Comparison of ENCODE assay signal across 9 cellular contexts in the genomic region with DNA sequence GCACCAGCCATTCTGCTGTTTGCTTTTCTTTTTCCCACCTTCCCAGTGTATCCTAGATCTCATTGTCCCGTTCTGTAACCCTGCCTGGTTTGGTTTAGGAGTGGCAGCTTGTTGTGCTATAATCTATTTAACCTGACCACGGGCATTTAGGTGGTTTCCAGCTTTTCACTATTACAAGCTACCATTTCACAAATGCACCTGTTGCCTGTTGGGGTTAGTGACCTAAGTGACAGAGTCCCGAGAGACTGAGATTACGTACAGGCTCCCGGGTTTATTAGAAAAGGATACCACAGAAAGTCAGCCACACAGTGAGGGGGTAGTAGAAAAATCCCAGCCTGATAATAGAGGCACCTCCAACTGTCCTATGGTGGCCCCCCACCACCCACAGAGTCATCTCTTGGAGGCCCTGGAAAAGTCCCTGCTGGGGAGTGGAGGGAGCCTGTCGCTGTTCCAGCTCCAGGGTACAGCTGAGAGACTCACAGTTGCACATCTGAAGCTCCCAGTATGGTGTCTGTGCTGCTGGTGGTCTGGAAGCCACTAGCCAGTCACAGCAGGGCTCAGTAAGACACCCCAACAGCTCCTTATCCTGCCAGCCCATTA. TPM values are rescaled to one million over a fixed set of nuclear protein-coding genes. Genes with fewer than 3 reads are reported as not detected.
DNase-seq lines count a peak whose midpoint lies in the region; ATAC-seq and TF ChIP-seq lines count a peak whose summit lies in the region.
"Had no signal": no experiment of that assay in that cellular context is flagged by ENCODE, and none has a peak within 500 bp of the region (broad histone marks: within the 10 kb centered on the region; RNA-seq: fewer than 3 reads in every experiment).

No MANE protein-coding gene starts in this region.

- H3K27ac ChIP-seq in SK-N-SH (ENCODE audit: low read depth in 2 of 2, low read length in 1 of 2), result no peak overlapping the region

- POLR2A ChIA-PET in SK-N-SH (lab: Yijun Ruan, JAX), result no interaction called here

- H3K4me3 Mint-ChIP-seq in activated naive CD8-positive, alpha-beta T cell treated with anti-CD3 and anti-CD28 coated beads, Interleukin-2, amount 50 U/mL, for 24 hours, result peak overlapping the region; percentile 42
- H3K4me3 Mint-ChIP-seq: H9 had no signal

- H3K9ac ChIP-seq in SK-N-SH, result no peak overlapping the region

- 89% methylated on average over 5 of the region's 6 CpGs for WGBS in SK-N-SH (ENCODE audit: low lambda C conversion rate)

- H3K27me3 Mint-ChIP-seq in activated naive CD8-positive, alpha-beta T cell treated with anti-CD3 and anti-CD28 coated beads, Interleukin-2, amount 50 U/mL, for 24 hours, result no peaks in the 10 kb centered on the region

- H3K4me2 ChIP-seq in SK-N-SH, result no peak overlapping the region

- H3K79me2 ChIP-seq in SK-N-SH (ENCODE audit: insufficient read depth), result 0 out of 2 replicates have a peak, but pooled peaks cover under 1% of the 10 kb centered on the region

- no peak overlapping the region for H2AFZ ChIP-seq in SK-N-SH (ENCODE audit: low read depth)

- no peak for TF ChIP-seq RAD21 in SK-N-SH (IDR thresholded peaks at IDR 0.05; ENCODE audit: low read length)

- H3K9me3 Mint-ChIP-seq in activated naive CD8-positive, alpha-beta T cell treated with anti-CD3 and anti-CD28 coated beads, Interleukin-2, amount 50 U/mL, for 24 hours, result peaks cover 8% of the 10 kb centered on the region
- H3K9me3 Mint-ChIP-seq: H9 had no signal

- peaks cover 5 to 21% of the 10 kb centered on the region in 2 experiments for H3K36me3 ChIP-seq in SK-N-SH (replicated peaks in 1 of 2; ENCODE audit: control insufficient read depth in 1 of 2, insufficient read depth in 2 of 2, low read length in 1 of 2)

- no peaks in the 10 kb centered on the region for H3K9me2 ChIP-seq in SK-N-SH

- H3K4me1 Mint-ChIP-seq in activated naive CD8-positive, alpha-beta T cell treated with anti-CD3 and anti-CD28 coated beads, Interleukin-2, amount 50 U/mL, for 24 hours, result peaks cover 71% of the 10 kb centered on the region

- DNase-seq in activated naive CD8-positive, alpha-beta T cell treated with anti-CD3 and anti-CD28 coated beads, Interleukin-2, amount 50 U/mL, for 24 hours, result peak; percentile 45
- no peak for DNase-seq in NCI-H82 (lab: John Stamatoyannopoulos, UW)
- DNase-seq in CD1c-positive myeloid dendritic cell (ENCODE audit: extremely low spot score), result no peak
- DNase-seq in SK-N-SH, result no peak
- DNase-seq: activated gamma-delta T cell, H9 had no signal

- peak overlapping the region; percentile 94 for H3K27ac Mint-ChIP-seq in activated naive CD8-positive, alpha-beta T cell treated with anti-CD3 and anti-CD28 coated beads, Interleukin-2, amount 50 U/mL, for 24 hours
- H3K27ac Mint-ChIP-seq: H9 had no signal

- CTCF ChIA-PET in SK-N-SH (lab: Yijun Ruan, JAX), result interaction anchor here (1.0 to 12.7 kb wide), 8 partner anchors 9 to 748 kb away, joined by 3 to 318 read pairs (median 12); a partner anchor contains a TSS

- H3K4me3 ChIP-seq in SK-N-SH (ENCODE audit: low read depth in 2 of 2, low read length in 1 of 2), result no peak overlapping the region

- no peak for TF ChIP-seq CTCF in SK-N-SH (IDR thresholded peaks at IDR 0.05)

- no peak for TF ChIP-seq EP300 in SK-N-SH (IDR thresholded peaks at IDR 0.05; ENCODE audit: borderline replicate concordance in 1 of 2, low read depth in 1 of 2, low read length in 1 of 2)

- H3K9me3 ChIP-seq in SK-N-SH, result no peaks in the 10 kb centered on the region

- ATAC-seq in GM18858 (IDR thresholded peaks at IDR 0.05; ENCODE audit: unreplicated experiment) (peak; percentile 43), GM21367 (IDR thresholded peaks at IDR 0.05; ENCODE audit: unreplicated experiment) (peak; percentile 56), HG03342 (IDR thresholded peaks at IDR 0.05; ENCODE audit: unreplicated experiment) (peak; percentile 58)
- peak; percentile 52 for ATAC-seq in activated naive CD8-positive, alpha-beta T cell treated with anti-CD3 and anti-CD28 coated beads, Interleukin-2, amount 50 U/mL, for 24 hours

- H3K36me3 Mint-ChIP-seq in activated naive CD8-positive, alpha-beta T cell treated with anti-CD3 and anti-CD28 coated beads, Interleukin-2, amount 50 U/mL, for 24 hours (ENCODE audit: low read depth), result peaks cover 61% of the 10 kb centered on the region

- H4K20me1 ChIP-seq in SK-N-SH (ENCODE audit: insufficient read depth), result no peaks in the 10 kb centered on the region

- H3F3A ChIP-seq in SK-N-SH (replicated peaks; ENCODE audit: insufficient read depth), result peaks cover 21% of the 10 kb centered on the region

- H3K4me1 ChIP-seq in SK-N-SH (ENCODE audit: control insufficient read depth in 1 of 2, insufficient read depth in 2 of 2, low read depth in 1 of 2, low read length in 1 of 2), result peaks cover 13 to 14% of the 10 kb centered on the region in 2 experiments

- no peaks in the 10 kb centered on the region for H3K27me3 ChIP-seq in SK-N-SH (ENCODE audit: insufficient read depth)

TF ChIP-seq in SK-N-SH, 30 proteins besides CTCF, POLR2A, EP300 and RAD21:
- no peak for TF ChIP-seq TCF12 (IDR thresholded peaks at IDR 0.05)
- TF ChIP-seq TAF1 (IDR thresholded peaks at IDR 0.05; ENCODE audit: borderline replicate concordance, low read depth, low read length), result no peak
- no peak for TF ChIP-seq MXI1 (IDR thresholded peaks at IDR 0.05; ENCODE audit: low read depth, low read length)
- TF ChIP-seq RCOR1 (IDR thresholded peaks at IDR 0.05; ENCODE audit: low read length), result no peak
- no peak for TF ChIP-seq GATA2 (CRISPR knock-in tag; IDR thresholded peaks at IDR 0.05)
- TF ChIP-seq, protein P1, sequence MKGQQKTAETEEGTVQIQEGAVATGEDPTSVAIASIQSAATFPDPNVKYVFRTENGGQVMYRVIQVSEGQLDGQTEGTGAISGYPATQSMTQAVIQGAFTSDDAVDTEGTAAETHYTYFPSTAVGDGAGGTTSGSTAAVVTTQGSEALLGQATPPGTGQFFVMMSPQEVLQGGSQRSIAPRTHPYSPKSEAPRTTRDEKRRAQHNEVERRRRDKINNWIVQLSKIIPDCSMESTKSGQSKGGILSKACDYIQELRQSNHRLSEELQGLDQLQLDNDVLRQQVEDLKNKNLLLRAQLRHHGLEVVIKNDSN (IDR thresholded peaks at IDR 0.05; ENCODE audit: borderline replicate concordance, low read depth), result no peak
- TF ChIP-seq SIN3A (IDR thresholded peaks at IDR 0.05; ENCODE audit: borderline replicate concordance, low read depth, low read length), result no peak
- TF ChIP-seq YY1 (IDR thresholded peaks at IDR 0.05; ENCODE audit: low read depth), result no peak
- no peak for TF ChIP-seq RFX5 (IDR thresholded peaks at IDR 0.05; ENCODE audit: low read length)
- no peak for TF ChIP-seq FOXM1 (IDR thresholded peaks at IDR 0.05; ENCODE audit: low read depth)
TF ChIP-seq in SK-N-SH: peak in this region for 0.

RNA-seq across cellular contexts. Expression of a gene that starts 21.2 kb away (rescaled TPM):
- 9.2 and 13.7 TPM in 2 replicates for polyA plus RNA-seq in SK-N-SH (2012; rRNA removed)
- 9.3 and 12.0 TPM in 2 replicates for polyA plus RNA-seq in SK-N-SH (2012; cell fraction: cytosol; rRNA removed)
- polyA plus RNA-seq in SK-N-SH (2012; cell fraction: nucleus; rRNA removed), result 22.7 and 22.9 TPM in 2 replicates

RNA-seq across cellular contexts. Expression of a gene that starts 23.3 kb away (rescaled TPM):
- 48.2 and 55.5 TPM in 2 replicates for polyA plus RNA-seq in SK-N-SH (2012; rRNA removed)
- 37.8 and 49.5 TPM in 2 replicates for polyA plus RNA-seq in SK-N-SH (2012; cell fraction: cytosol; rRNA removed)
- 27.7 and 34.0 TPM in 2 replicates for polyA plus RNA-seq in SK-N-SH (2012; cell fraction: nucleus; rRNA removed)
